In the genomic region with DNA sequence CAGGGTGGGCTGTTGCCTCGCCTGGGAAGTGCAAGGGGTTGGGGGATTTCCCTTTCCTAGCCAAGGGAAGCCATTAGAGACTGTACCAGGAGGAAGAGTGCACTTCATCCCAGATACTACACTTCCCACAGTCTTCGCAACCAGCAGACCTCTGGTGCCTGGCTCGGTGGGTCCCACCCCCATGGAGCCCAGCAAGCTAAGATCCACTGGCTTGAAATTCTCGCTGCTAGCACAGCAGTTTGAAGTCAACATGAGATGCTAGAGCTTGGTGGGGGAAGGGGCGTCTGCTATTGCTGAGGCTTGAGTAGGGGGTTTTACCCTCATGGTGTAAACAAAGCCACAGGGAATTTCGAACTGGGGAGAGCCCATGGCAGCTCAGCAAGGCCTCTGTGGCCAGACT, we compare ENCODE assay signal across 7 cellular contexts.
"Had no signal": no experiment of that assay in that cellular context is flagged by ENCODE, and none has a peak within 500 bp of the region (broad histone marks: within the 10 kb centered on the region; RNA-seq: fewer than 3 reads in every experiment).

No MANE protein-coding gene starts in this region.

- H3K27ac ChIP-seq: GM23248, HL-60 had no signal

- H3K9ac ChIP-seq: GM23248 had no signal

- ATAC-seq: HepG2 had no signal

- H3K4me3 ChIP-seq: GM23248 had no signal

- H2AFZ ChIP-seq: GM23248 had no signal

- DNase-seq: GM23248, GOT3, H9, HCEC 1CT, KBM-7 had no signal
